ENCODE assay signal across 8 cellular contexts in genomic region chr9:126411225-126411947, GRCh38.
A peak's percentile ranks its signal among the peaks of the same experiment; 100 is the strongest.
DNase-seq lines count a peak whose midpoint lies in the region; ATAC-seq and TF ChIP-seq lines count a peak whose summit lies in the region.

No MANE protein-coding gene starts in this region.

- H3K4me1 ChIP-seq in upper lobe of right lung, result no peaks in the 10 kb centered on the region

- DNase-seq in NCI-H774 (lab: John Stamatoyannopoulos, UW) (peak; percentile 57), glomerular visceral epithelial cell (ENCODE audit: extremely low spot score) (peak; percentile 49), NCI-H187 (lab: John Stamatoyannopoulos, UW) (no peak), NCI-H748 (lab: John Stamatoyannopoulos, UW; ENCODE audit: unreplicated experiment) (no peak), upper lobe of right lung (no peak), cerebellar cortex (ENCODE audit: low spot score) (no peak)

- no peak overlapping the region for H3K4me3 ChIP-seq in upper lobe of right lung

- no peaks in the 10 kb centered on the region for H3K9me3 ChIP-seq in upper lobe of right lung

- peaks cover 11% of the 10 kb centered on the region for H3K36me3 ChIP-seq in upper lobe of right lung

- intact Hi-C loops in upper lobe of right lung (cut with DNase I), result no loop called here

- ATAC-seq in GM18508 (IDR thresholded peaks at IDR 0.05; ENCODE audit: insufficient read depth, unreplicated experiment), result peak; percentile 44
- ATAC-seq in GM21619 (IDR thresholded peaks at IDR 0.05; ENCODE audit: unreplicated experiment), result peak; percentile 66
- no peak for ATAC-seq in upper lobe of right lung

- no peak overlapping the region for H3K27ac ChIP-seq in upper lobe of right lung

- no peaks in the 10 kb centered on the region for H3K27me3 ChIP-seq in upper lobe of right lung

- TF ChIP-seq CTCF in upper lobe of right lung (IDR thresholded peaks at IDR 0.05), result no peak

Comparison
In these comparisons a context has a peak if more than half of its experiments do, and no peak if none do; other contexts are left out.
1. DNase-seq: peak in NCI-H774 (single experiment) and glomerular visceral epithelial cell (single experiment); none in NCI-H187 (0 of 2), NCI-H748 (single experiment), upper lobe of right lung (single experiment) and cerebellar cortex (single experiment).